1 cellular context compared by ENCODE assay signal in the genomic region with DNA sequence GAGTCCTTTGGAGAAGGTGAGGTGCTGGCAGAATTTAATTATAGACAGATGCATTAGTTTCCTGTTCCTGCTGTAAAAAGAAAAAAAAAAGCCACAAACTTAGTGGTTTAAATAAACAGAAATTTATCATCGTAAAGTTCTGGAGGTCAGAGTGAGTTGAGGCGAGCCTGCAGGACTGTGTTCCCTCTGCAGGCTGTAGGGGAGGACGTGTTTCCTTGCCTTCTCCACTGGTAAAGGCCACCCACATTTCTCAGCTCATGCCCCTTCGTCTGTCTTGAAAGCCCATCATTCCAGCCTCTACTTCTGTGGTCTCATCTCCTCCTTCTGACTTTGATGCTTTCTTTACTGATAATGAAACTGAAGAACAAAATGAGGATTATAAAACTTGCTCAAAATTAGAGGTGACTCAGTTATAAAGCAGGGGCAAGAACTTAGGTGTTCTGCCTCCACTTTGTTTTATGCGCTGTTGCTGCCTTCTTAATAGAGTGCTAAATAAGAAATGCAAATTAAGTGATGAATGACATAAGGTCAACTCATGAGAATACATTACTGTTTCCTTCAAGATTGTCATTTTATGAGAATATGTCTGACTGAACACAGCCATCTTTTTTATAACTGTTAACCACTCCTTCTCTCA.
TF ChIP-seq lines count a peak whose summit lies in the region.

No MANE protein-coding gene starts in this region.

TF ChIP-seq in IMR-90, 13 proteins besides CTCF, POLR2A, EP300 and RAD21:
- no peak for TF ChIP-seq RCOR1 (IDR thresholded peaks at IDR 0.05; ENCODE audit: insufficient replicate concordance, low read length)
- TF ChIP-seq FOS (IDR thresholded peaks at IDR 0.05; ENCODE audit: low read depth, low read length): no peak
